ENCODE assay signal across 8 cellular contexts in genomic region chr3:129181834-129182233, GRCh38. TPM values are rescaled to one million over a fixed set of nuclear protein-coding genes. Genes with fewer than 3 reads are reported as not detected.
DNase-seq lines count a peak whose midpoint lies in the region; TF ChIP-seq lines count a peak whose summit lies in the region.

No MANE protein-coding gene starts in this region.

- H3K4me3 ChIP-seq in GM12875 (ENCODE audit: low read depth, low read length) (peak overlapping the region; percentile 93), esophagus muscularis mucosa (peak overlapping the region; percentile 89 to 99 (median 94)), rectal smooth muscle tissue (ENCODE audit: low read length) (peak overlapping the region; percentile 92)

- H3K27ac ChIP-seq in esophagus muscularis mucosa (replicated peaks in 1 of 4) (peak overlapping the region; percentile 99 to 100 (median 100)), rectal smooth muscle tissue (ENCODE audit: low read depth, low read length) (peak overlapping the region; percentile 99)

- TF ChIP-seq EP300 in esophagus muscularis mucosa (IDR thresholded peaks at IDR 0.05) = no peak

- TF ChIP-seq POLR2A in esophagus muscularis mucosa (IDR thresholded peaks at IDR 0.05; ENCODE audit: low read depth) = no peak

- peak; percentile 24 for DNase-seq in RKO (ENCODE audit: low spot score)
- no peak for DNase-seq in esophagus muscularis mucosa (ENCODE audit: extremely low spot score)
- DNase-seq in NCI-H510A (lab: John Stamatoyannopoulos, UW) = no peak
- DNase-seq in activated CD4-positive, CD25-positive, alpha-beta regulatory T cell treated with anti-CD3 and anti-CD28 coated beads, Interleukin-2, amount 50 U/mL, for 72 hours = no peak
- no peak for DNase-seq in GM13976 (ENCODE audit: low spot score)
- DNase-seq in kidney tubule cell (ENCODE audit: low spot score) = no peak

- in situ Hi-C loops in GM13976 (cut with MboI; ENCODE audit: low sequenced_read_pairs, unreplicated experiment) = no loop called here

- H3K4me1 ChIP-seq in esophagus muscularis mucosa (peaks cover 57 to 78% (median 70%) of the 10 kb centered on the region in 4 donors), rectal smooth muscle tissue (ENCODE audit: control insufficient read depth, insufficient read depth, low read length) (peaks cover 20% of the 10 kb centered on the region)

- no peaks in the 10 kb centered on the region for H3K9me3 ChIP-seq in esophagus muscularis mucosa

- H3K9ac ChIP-seq in rectal smooth muscle tissue (ENCODE audit: low read length) = peak overlapping the region; percentile 98

- 2% methylated on average over 2 of the region's 2 CpGs for WGBS in esophagus muscularis mucosa

- no peaks in the 10 kb centered on the region for H3K27me3 ChIP-seq in esophagus muscularis mucosa
- no peaks in the 10 kb centered on the region for H3K27me3 ChIP-seq in rectal smooth muscle tissue (ENCODE audit: control insufficient read depth, insufficient read depth, low read length)

- peaks cover 0 to 33% (median 10%) of the 10 kb centered on the region in 4 donors for H3K36me3 ChIP-seq in esophagus muscularis mucosa
- peaks cover 2% of the 10 kb centered on the region for H3K36me3 ChIP-seq in rectal smooth muscle tissue (ENCODE audit: control insufficient read depth, insufficient read depth, low read length)

- TF ChIP-seq CTCF in GM12875 (IDR thresholded peaks at IDR 0.05; ENCODE audit: borderline replicate concordance, insufficient read depth, low read depth, low read length) (no peak), esophagus muscularis mucosa (IDR thresholded peaks at IDR 0.05) (no peak), GM13976 (IDR thresholded peaks at IDR 0.05; ENCODE audit: borderline replicate concordance, control extremely low read depth, extremely low read depth, insufficient read depth, missing control alignments) (no peak)

- intact Hi-C loops in esophagus muscularis mucosa (cut with DNase I) = loop anchor here (5.0 kb wide), 1 partner anchor 65 kb away; the partner anchor contains the start of gene COPG1

RNA-seq across cellular contexts. Expression of gene CNBP, which starts 1.9 kb away (rescaled TPM):
- 100 to 1,000 TPM; 395 to 523 (median 469) TPM for total RNA-seq in esophagus muscularis mucosa

RNA-seq across cellular contexts. Expression of gene ISY1, which starts 21.0 kb away (rescaled TPM):
- 10 to 100 TPM; 15.4 to 26.7 (median 18.4) TPM for total RNA-seq in esophagus muscularis mucosa
